ENCODE assay signal across 2 cellular contexts in the genomic region with DNA sequence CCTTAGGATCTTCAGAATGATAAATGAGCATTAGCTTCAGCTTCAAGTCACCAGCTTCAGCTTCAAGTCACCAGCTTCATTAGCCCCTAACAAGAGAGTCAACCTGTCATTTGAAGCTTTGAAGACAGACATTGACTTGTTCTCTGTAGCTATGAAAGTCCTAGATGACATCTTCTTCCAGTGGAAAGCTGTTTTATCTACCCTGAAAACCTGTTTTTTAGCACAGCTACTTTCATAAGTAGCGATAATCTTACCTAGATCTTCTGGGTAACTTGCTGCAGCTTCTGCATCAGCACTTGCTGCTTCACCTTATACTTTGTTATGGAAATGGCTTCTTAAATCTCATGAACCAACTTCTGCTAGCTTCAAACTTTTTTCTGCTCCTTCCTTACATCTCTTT.
TF ChIP-seq lines count a peak whose summit lies in the region.

No MANE protein-coding gene starts in this region.

TF ChIP-seq in K562, 482 proteins besides CTCF, POLR2A, EP300 and RAD21 (continued from another document and continues in another):
- TF ChIP-seq TAL1 (IDR thresholded peaks at IDR 0.05) (peak; percentile 64), HDAC1 (IDR thresholded peaks at IDR 0.05) (no peak), NEUROD1 (IDR thresholded peaks at IDR 0.05; ENCODE audit: borderline replicate concordance, low read depth, low read length, partially characterized antibody) (no peak), MEIS2 (IDR thresholded peaks at IDR 0.05; ENCODE audit: partially characterized antibody) (peak; percentile 44), ZC3H11A (IDR thresholded peaks at IDR 0.05; ENCODE audit: low read depth, low read length) (no peak), PURB (CRISPR knock-in tag; IDR thresholded peaks at IDR 0.05; ENCODE audit: low read depth) (no peak), POLR2AphosphoS2 (IDR thresholded peaks at IDR 0.05; ENCODE audit: low read length) (no peak), CBFA2T3 (IDR thresholded peaks at IDR 0.05) (peak; percentile 69), SUPT5H (IDR thresholded peaks at IDR 0.05) (no peak), ZNF311 (CRISPR knock-in tag; IDR thresholded peaks at IDR 0.05) (no peak), SOX6 (IDR thresholded peaks at IDR 0.05) (0 out of 2 replicates have a peak, but pooled peaks have one; percentile 22), EHMT2 (IDR thresholded peaks at IDR 0.05) (0 out of 2 replicates have a peak, but pooled peaks have one; percentile 36), ADNP (tag; IDR thresholded peaks at IDR 0.05) (no peak), NCOR1 (IDR thresholded peaks at IDR 0.05) (peak; percentile 31; the same call in 1 of the 2 replicates), DPF2 (IDR thresholded peaks at IDR 0.05) (peak; percentile 61), SRSF3 (IDR thresholded peaks at IDR 0.05; ENCODE audit: insufficient read depth, low read length) (no peak), TRIM24 (IDR thresholded peaks at IDR 0.05) (peak in 1 of 2 experiments; percentile 40; a peak in 1 of 4 replicates), MAFG (tag; conservative IDR thresholded peaks at IDR 0.05) (no peak), IRF2 (CRISPR knock-in tag; IDR thresholded peaks at IDR 0.05) (no peak), GTF2A2 (tag; IDR thresholded peaks at IDR 0.05) (no peak), BMI1 (IDR thresholded peaks at IDR 0.05; ENCODE audit: low read length) (no peak), L3MBTL2 (IDR thresholded peaks at IDR 0.05) (no peak), GATAD2B (IDR thresholded peaks at IDR 0.05; ENCODE audit: borderline replicate concordance) (no peak), TEAD4 (IDR thresholded peaks at IDR 0.05; ENCODE audit: low read length) (peak; percentile 52; the same call in 1 of the 2 replicates), TEAD4 (CRISPR knock-in tag; IDR thresholded peaks at IDR 0.05; ENCODE audit: borderline replicate concordance) (no peak)
- TF ChIP-seq, protein P1, sequence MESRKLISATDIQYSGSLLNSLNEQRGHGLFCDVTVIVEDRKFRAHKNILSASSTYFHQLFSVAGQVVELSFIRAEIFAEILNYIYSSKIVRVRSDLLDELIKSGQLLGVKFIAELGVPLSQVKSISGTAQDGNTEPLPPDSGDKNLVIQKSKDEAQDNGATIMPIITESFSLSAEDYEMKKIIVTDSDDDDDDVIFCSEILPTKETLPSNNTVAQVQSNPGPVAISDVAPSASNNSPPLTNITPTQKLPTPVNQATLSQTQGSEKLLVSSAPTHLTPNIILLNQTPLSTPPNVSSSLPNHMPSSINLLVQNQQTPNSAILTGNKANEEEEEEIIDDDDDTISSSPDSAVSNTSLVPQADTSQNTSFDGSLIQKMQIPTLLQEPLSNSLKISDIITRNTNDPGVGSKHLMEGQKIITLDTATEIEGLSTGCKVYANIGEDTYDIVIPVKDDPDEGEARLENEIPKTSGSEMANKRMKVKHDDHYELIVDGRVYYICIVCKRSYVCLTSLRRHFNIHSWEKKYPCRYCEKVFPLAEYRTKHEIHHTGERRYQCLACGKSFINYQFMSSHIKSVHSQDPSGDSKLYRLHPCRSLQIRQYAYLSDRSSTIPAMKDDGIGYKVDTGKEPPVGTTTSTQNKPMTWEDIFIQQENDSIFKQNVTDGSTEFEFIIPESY (CRISPR knock-in tag; IDR thresholded peaks at IDR 0.05), result no peak
- TF ChIP-seq, protein P2, sequence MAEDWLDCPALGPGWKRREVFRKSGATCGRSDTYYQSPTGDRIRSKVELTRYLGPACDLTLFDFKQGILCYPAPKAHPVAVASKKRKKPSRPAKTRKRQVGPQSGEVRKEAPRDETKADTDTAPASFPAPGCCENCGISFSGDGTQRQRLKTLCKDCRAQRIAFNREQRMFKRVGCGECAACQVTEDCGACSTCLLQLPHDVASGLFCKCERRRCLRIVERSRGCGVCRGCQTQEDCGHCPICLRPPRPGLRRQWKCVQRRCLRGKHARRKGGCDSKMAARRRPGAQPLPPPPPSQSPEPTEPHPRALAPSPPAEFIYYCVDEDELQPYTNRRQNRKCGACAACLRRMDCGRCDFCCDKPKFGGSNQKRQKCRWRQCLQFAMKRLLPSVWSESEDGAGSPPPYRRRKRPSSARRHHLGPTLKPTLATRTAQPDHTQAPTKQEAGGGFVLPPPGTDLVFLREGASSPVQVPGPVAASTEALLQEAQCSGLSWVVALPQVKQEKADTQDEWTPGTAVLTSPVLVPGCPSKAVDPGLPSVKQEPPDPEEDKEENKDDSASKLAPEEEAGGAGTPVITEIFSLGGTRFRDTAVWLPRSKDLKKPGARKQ (CRISPR knock-in tag; IDR thresholded peaks at IDR 0.05), result no peak
- TF ChIP-seq, protein P3, sequence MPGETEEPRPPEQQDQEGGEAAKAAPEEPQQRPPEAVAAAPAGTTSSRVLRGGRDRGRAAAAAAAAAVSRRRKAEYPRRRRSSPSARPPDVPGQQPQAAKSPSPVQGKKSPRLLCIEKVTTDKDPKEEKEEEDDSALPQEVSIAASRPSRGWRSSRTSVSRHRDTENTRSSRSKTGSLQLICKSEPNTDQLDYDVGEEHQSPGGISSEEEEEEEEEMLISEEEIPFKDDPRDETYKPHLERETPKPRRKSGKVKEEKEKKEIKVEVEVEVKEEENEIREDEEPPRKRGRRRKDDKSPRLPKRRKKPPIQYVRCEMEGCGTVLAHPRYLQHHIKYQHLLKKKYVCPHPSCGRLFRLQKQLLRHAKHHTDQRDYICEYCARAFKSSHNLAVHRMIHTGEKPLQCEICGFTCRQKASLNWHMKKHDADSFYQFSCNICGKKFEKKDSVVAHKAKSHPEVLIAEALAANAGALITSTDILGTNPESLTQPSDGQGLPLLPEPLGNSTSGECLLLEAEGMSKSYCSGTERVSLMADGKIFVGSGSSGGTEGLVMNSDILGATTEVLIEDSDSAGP (CRISPR knock-in tag; IDR thresholded peaks at IDR 0.05), result no peak
- TF ChIP-seq, protein P4, sequence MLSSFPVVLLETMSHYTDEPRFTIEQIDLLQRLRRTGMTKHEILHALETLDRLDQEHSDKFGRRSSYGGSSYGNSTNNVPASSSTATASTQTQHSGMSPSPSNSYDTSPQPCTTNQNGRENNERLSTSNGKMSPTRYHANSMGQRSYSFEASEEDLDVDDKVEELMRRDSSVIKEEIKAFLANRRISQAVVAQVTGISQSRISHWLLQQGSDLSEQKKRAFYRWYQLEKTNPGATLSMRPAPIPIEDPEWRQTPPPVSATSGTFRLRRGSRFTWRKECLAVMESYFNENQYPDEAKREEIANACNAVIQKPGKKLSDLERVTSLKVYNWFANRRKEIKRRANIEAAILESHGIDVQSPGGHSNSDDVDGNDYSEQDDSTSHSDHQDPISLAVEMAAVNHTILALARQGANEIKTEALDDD (IDR thresholded peaks at IDR 0.05), result peak; percentile 87
- TF ChIP-seq, protein P5, sequence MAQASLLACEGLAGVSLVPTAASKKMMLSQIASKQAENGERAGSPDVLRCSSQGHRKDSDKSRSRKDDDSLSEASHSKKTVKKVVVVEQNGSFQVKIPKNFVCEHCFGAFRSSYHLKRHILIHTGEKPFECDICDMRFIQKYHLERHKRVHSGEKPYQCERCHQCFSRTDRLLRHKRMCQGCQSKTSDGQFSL (CRISPR knock-in tag; IDR thresholded peaks at IDR 0.05), result no peak
- TF ChIP-seq, protein P5 (tag; IDR thresholded peaks at IDR 0.05), result no peak

TF ChIP-seq in H1, 55 proteins besides CTCF, POLR2A, EP300 and RAD21:
- no peak for TF ChIP-seq KDM5A (IDR thresholded peaks at IDR 0.05; ENCODE audit: low read length)
- no peak for TF ChIP-seq FOSL1 (IDR thresholded peaks at IDR 0.05; ENCODE audit: insufficient read depth, low read depth, low read length)
- TF ChIP-seq SP1 (IDR thresholded peaks at IDR 0.05; ENCODE audit: low read depth, low read length), result no peak
- no peak for TF ChIP-seq SIN3A (conservative IDR thresholded peaks at IDR 0.05 in 1 of 2, IDR thresholded peaks at IDR 0.05 in 1 of 2; ENCODE audit: low read depth in 1 of 2, low read length in 2 of 2)
- TF ChIP-seq HDAC6 (IDR thresholded peaks at IDR 0.05; ENCODE audit: low read depth, low read length), result no peak
- no peak for TF ChIP-seq ZNF274 (IDR thresholded peaks at IDR 0.05; ENCODE audit: borderline replicate concordance, extremely low read depth, low read length)
- no peak for TF ChIP-seq HDAC2 (IDR thresholded peaks at IDR 0.05; ENCODE audit: borderline replicate concordance in 1 of 2, low read depth in 2 of 2, low read length in 2 of 2)
- TF ChIP-seq, protein P6, sequence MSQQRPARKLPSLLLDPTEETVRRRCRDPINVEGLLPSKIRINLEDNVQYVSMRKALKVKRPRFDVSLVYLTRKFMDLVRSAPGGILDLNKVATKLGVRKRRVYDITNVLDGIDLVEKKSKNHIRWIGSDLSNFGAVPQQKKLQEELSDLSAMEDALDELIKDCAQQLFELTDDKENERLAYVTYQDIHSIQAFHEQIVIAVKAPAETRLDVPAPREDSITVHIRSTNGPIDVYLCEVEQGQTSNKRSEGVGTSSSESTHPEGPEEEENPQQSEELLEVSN (IDR thresholded peaks at IDR 0.05), result no peak
- no peak for TF ChIP-seq EZH2 (IDR thresholded peaks at IDR 0.05; ENCODE audit: low read depth, low read length, severe bottlenecking)
- TF ChIP-seq TAF1 (IDR thresholded peaks at IDR 0.05; ENCODE audit: low read depth, low read length), result no peak
- TF ChIP-seq SRF (IDR thresholded peaks at IDR 0.05; ENCODE audit: low read depth, low read length), result no peak
- no peak for TF ChIP-seq KDM4A (IDR thresholded peaks at IDR 0.05; ENCODE audit: low read depth, low read length, severe bottlenecking)
